ENCODE assay signal across 8 cellular contexts in the genomic region with DNA sequence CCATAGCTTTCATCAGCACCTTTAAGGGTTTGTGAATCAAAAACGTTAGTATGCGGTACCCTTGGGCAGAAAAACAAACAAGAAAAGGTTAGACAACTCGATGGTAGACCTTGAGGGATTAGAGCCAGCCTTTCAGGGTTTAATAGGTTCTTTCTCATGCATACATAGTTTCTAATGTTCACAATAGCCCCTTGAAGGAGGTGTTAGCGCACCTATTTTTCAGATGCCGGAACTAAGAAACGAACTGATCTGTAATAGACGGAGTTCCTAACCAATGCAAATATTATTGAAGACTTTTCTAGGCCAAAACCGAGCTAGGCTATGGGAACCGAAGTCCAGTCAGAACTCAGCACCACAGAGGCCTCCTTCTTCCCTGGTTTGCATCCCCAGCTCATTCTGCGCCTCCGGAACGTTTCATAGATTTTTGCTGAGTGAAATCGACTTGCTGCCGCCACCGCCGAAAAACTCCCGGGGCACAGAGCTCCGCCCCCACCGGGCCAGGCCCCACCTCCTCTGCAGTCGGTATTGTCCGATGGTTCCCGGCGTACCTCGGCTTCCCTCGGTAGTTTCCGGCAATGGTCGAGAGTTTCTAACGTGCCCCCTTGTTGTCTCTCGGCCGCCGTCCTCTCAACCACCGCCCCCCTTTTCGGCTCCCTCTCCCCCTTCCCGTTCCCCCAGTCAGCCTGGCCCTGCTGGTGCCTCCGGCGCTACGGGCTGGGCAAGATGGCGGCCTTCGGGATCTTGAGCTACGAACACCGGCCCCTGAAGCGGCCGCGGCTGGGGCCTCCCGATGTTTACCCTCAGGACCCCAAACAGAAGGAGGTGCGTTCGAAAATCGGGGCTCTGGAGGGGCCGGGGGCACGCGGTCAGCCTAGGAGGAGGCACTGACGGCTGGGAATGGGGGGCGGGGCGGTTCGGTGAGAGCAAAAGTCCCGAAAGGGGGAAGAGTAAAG. TPM values are rescaled to one million over a fixed set of nuclear protein-coding genes. Genes with fewer than 3 reads are reported as not detected.
A peak's percentile ranks its signal among the peaks of the same experiment; 100 is the strongest.
DNase-seq lines count a peak whose midpoint lies in the region; ATAC-seq lines count a peak whose summit lies in the region.

MED12 (plus strand) TSS at position 565 of the 953 bp plus-strand sequence; CDS start at position 724, 159 bp downstream.

- H3K9me3 Mint-ChIP-seq in CD4-positive, alpha-beta memory T cell = no peaks in the 10 kb centered on the region
- H3K9me3 Mint-ChIP-seq in effector memory CD8-positive, alpha-beta T cell = no peaks in the 10 kb centered on the region
- no peaks in the 10 kb centered on the region for H3K9me3 Mint-ChIP-seq in memory B cell

- peak within 1 kb of the TSS; percentile 90 to 95 (median 95) for H3K27ac Mint-ChIP-seq in CD4-positive, alpha-beta memory T cell
- H3K27ac Mint-ChIP-seq in effector memory CD8-positive, alpha-beta T cell = peak within 1 kb of the TSS; percentile 74 to 95
- H3K27ac Mint-ChIP-seq in memory B cell = peak within 1 kb of the TSS; percentile 97

- H3K4me1 Mint-ChIP-seq in CD4-positive, alpha-beta memory T cell = peaks cover 15 to 47% (median 29%) of the 10 kb centered on the region in 4 donors
- peaks cover 4 to 11% of the 10 kb centered on the region in 2 donors for H3K4me1 Mint-ChIP-seq in effector memory CD8-positive, alpha-beta T cell (ENCODE audit: low read depth in 2 of 2)
- H3K4me1 Mint-ChIP-seq in memory B cell = peaks cover 14% of the 10 kb centered on the region

- H3K27ac ChIP-seq in CD4-positive, alpha-beta memory T cell (ENCODE audit: low read depth, low read length) = peak within 1 kb of the TSS; percentile 88

- peaks cover 22% of the 10 kb centered on the region for H3K36me3 ChIP-seq in CD4-positive, alpha-beta memory T cell (ENCODE audit: insufficient read depth, low read length)

- CTCF ChIA-PET in CD4-positive, alpha-beta memory T cell (lab: Charles Lee; ENCODE audit: partially characterized antibody) = interaction anchor here (0.6 to 2.9 kb wide), 10 partner anchors 8 to 61 kb away, joined by 3 to 26 read pairs (median 6); partner anchors contain the start of gene FOXO4

- peaks cover 26% of the 10 kb centered on the region for H3K4me1 ChIP-seq in CD4-positive, alpha-beta memory T cell (ENCODE audit: insufficient read depth, low read length)

- POLR2A ChIA-PET in CD4-positive, alpha-beta memory T cell (lab: Charles Lee; ENCODE audit: partially characterized antibody) = interaction anchor here (0.6 to 5.8 kb wide), 20 partner anchors 8 to 520 kb away, joined by 3 to 96 read pairs (median 7); partner anchors contain the start of genes CXorf65, FOXO4, NONO and OGT

- peaks cover 10 to 25% of the 10 kb centered on the region in 2 donors for H3K36me3 Mint-ChIP-seq in CD4-positive, alpha-beta memory T cell
- peaks cover 13% of the 10 kb centered on the region for H3K36me3 Mint-ChIP-seq in effector memory CD8-positive, alpha-beta T cell (ENCODE audit: insufficient read depth)
- H3K36me3 Mint-ChIP-seq in memory B cell = peaks cover 14% of the 10 kb centered on the region

- peak; percentile 75 to 83 (median 78) for DNase-seq in CD4-positive, alpha-beta memory T cell
- DNase-seq in HK-2 (ENCODE audit: unreplicated experiment) (peak; percentile 72), memory B cell (ENCODE audit: low spot score in 2 of 2) (peak; percentile 67 to 69)
- DNase-seq in NK-92 treated with Interleukin-12 subunit alpha and Interleukin-12 subunit beta, amount 100 ng/mL, for 24 hours (lab: John Stamatoyannopoulos, UW) = peak; percentile 67
- DNase-seq in activated CD8-positive, alpha-beta memory T cell treated with anti-CD3 and anti-CD28 coated beads for 4 hours (ENCODE audit: low read depth in 2 of 2) = peak; percentile 56 to 63
- DNase-seq in effector memory CD8-positive, alpha-beta T cell = peak; percentile 74 to 78 (median 77)
- DNase-seq in stimulated activated CD8-positive, alpha-beta memory T cell treated with anti-CD3 and anti-CD28 coated beads, Interleukin-12 subunit alpha, Interleukin-12 subunit beta, amount 100 ng/mL, for 1 hour (ENCODE audit: low read depth) = peak; percentile 72

- intact Hi-C loops in CD4-positive, alpha-beta memory T cell (cut with micrococcal nuclease) = loop anchor here (1.0 to 10.0 kb wide), 3 partner anchors 8 to 416 kb away; partner anchors contain the start of gene OGT

- no peaks in the 10 kb centered on the region for H3K9me3 ChIP-seq in CD4-positive, alpha-beta memory T cell (ENCODE audit: control insufficient read depth in 1 of 2, low read length in 2 of 2)

- H3K27me3 Mint-ChIP-seq in CD4-positive, alpha-beta memory T cell = no peaks in the 10 kb centered on the region
- no peaks in the 10 kb centered on the region for H3K27me3 Mint-ChIP-seq in effector memory CD8-positive, alpha-beta T cell
- no peaks in the 10 kb centered on the region for H3K27me3 Mint-ChIP-seq in memory B cell

- ATAC-seq in GM19397 (IDR thresholded peaks at IDR 0.05; ENCODE audit: unreplicated experiment) (peak; percentile 90), memory B cell (ENCODE audit: low read depth) (peak; percentile 93)
- peak; percentile 94 for ATAC-seq in effector memory CD8-positive, alpha-beta T cell (replicated peaks)

- H3K4me3 ChIP-seq in CD4-positive, alpha-beta memory T cell (ENCODE audit: low read length in 2 of 2) = peak within 1 kb of the TSS; percentile 36 to 69

- no peaks in the 10 kb centered on the region for H3K27me3 ChIP-seq in CD4-positive, alpha-beta memory T cell (ENCODE audit: insufficient read depth, low read length)

- H3K4me3 Mint-ChIP-seq in CD4-positive, alpha-beta memory T cell = peak within 1 kb of the TSS; percentile 84 to 90 (median 89)
- H3K4me3 Mint-ChIP-seq in effector memory CD8-positive, alpha-beta T cell = peak within 1 kb of the TSS; percentile 85 to 89
- peak within 1 kb of the TSS; percentile 94 for H3K4me3 Mint-ChIP-seq in memory B cell

RNA-seq across cellular contexts. Expression of gene MED12, which starts in this region (rescaled TPM):
- total RNA-seq in CD4-positive, alpha-beta memory T cell = 10 to 100 TPM; 84.4 to 89.9 TPM
- 10 to 100 TPM in 1 of 2 donors, 1 to 10 TPM in 1; 3.4 to 18.7 TPM for polyA plus RNA-seq in CD4-positive, alpha-beta memory T cell

Comparison
In these comparisons a context has a peak if more than half of its experiments do, and no peak if none do; other contexts are left out.
1. Peak in every context shown above with its lines: DNase-seq, ATAC-seq, H3K4me3 ChIP-seq and H3K27ac ChIP-seq.